Comparison of ENCODE assay signal across 8 cellular contexts in the genomic region with DNA sequence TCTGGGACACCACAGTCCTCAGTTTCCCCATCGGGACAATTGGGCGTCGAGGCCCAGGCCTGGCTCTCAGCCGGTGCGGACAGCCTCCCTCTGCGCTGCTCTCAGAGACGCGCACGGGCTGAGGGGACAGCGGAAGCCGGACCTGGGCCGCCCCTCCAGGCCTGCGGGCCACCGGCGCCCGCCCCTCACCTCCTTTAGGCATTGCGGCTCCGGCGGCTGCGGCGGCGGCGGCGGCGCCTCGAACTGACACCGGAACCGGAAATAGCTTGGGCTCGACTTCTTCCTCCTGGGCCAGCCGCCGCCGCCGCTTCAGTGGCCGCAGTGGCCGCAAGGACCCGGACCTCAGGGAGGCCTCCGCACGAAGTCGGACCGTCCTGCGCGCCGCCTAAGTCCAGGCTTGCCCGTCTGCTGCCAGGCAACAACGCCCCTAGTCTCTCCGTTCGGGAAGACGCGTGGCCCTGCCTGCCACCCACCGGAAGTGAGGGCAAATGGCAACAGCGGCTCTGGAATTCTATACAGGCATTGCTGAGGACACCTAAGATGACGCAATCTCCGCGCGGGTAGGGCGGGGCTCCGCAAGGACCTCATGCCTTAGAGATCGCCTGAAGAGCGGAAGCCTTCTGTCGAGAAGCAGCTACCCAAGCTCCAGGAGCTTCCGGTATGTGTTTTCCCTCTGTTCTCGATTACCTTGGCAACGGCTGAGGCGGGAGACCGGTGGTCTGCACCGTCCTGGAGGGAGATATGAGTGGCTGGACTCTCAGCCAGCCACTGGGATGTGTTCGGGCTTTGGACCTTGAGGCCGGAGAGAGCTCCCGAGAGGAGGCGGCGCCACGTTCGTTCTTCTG. TPM values are rescaled to one million over a fixed set of nuclear protein-coding genes. Genes with fewer than 3 reads are reported as not detected.
DNase-seq lines count a peak whose midpoint lies in the region; ATAC-seq and TF ChIP-seq lines count a peak whose summit lies in the region.

A gene (plus strand): TSS at position 623 of the 845 bp plus-strand sequence. CDS start 2,124 bp downstream, outside the sequence.
A gene with protein sequence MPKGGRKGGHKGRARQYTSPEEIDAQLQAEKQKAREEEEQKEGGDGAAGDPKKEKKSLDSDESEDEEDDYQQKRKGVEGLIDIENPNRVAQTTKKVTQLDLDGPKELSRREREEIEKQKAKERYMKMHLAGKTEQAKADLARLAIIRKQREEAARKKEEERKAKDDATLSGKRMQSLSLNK (minus strand): TSS at position 251 of the 845 bp plus-strand sequence. CDS start 49 bp downstream, at position 202.

- H3K36me3 Mint-ChIP-seq in activated T-cell treated with anti-CD3 and anti-CD28 coated beads, Interleukin-2, amount 50 U/mL, for 24 hours (ENCODE audit: low read depth): peaks cover 91% of the 10 kb centered on the region

- no peaks in the 10 kb centered on the region for H3K9me3 Mint-ChIP-seq in activated T-cell treated with anti-CD3 and anti-CD28 coated beads, Interleukin-2, amount 50 U/mL, for 24 hours

- H3K4me1 ChIP-seq in PC-9 (replicated peaks; ENCODE audit: insufficient read depth) (peaks cover 25% of the 10 kb centered on the region), esophagus (ENCODE audit: control insufficient read depth in 2 of 2, insufficient read depth in 2 of 2, low read length in 1 of 2) (peaks cover 3 to 6% of the 10 kb centered on the region in 2 donors), muscle layer of colon (ENCODE audit: insufficient read depth, low read length) (peaks cover 49% of the 10 kb centered on the region)

- BruUV-seq in PC-9 (replicated peaks; lab: Mats Ljungman, UMichigan): no TSS peak

- H3K36me3 ChIP-seq in PC-9 (ENCODE audit: low read depth): peaks cover 32% of the 10 kb centered on the region
- H3K36me3 ChIP-seq in esophagus (ENCODE audit: control insufficient read depth in 2 of 2, insufficient read depth in 2 of 2, low read length in 1 of 2): peaks cover 3 to 15% of the 10 kb centered on the region in 2 donors
- H3K36me3 ChIP-seq in muscle layer of colon (ENCODE audit: insufficient read depth, low read length): peaks cover 46% of the 10 kb centered on the region

- peak within 1 kb of the TSS; percentile 97 for H3K27ac ChIP-seq in PC-9
- peak within 1 kb of the TSS; percentile 91 to 98 for H3K27ac ChIP-seq in esophagus (ENCODE audit: low read depth in 2 of 2, low read length in 1 of 2)
- H3K27ac ChIP-seq in muscle layer of colon (ENCODE audit: low read depth, low read length): peak within 1 kb of the TSS; percentile 98

- H3K4me1 Mint-ChIP-seq in activated T-cell treated with anti-CD3 and anti-CD28 coated beads, Interleukin-2, amount 50 U/mL, for 24 hours (ENCODE audit: low read depth): peaks cover 63% of the 10 kb centered on the region

- peaks cover 51% of the 10 kb centered on the region for H4K20me1 ChIP-seq in PC-9 (ENCODE audit: insufficient read depth)

- peak within 1 kb of the TSS; percentile 100 for H3K27ac Mint-ChIP-seq in activated T-cell treated with anti-CD3 and anti-CD28 coated beads, Interleukin-2, amount 50 U/mL, for 24 hours

- H3K4me3 ChIP-seq in Jurkat, Clone E6-1 (ENCODE audit: low read length): peak within 1 kb of the TSS; percentile 99
- H3K4me3 ChIP-seq in PC-9: peak within 1 kb of the TSS; percentile 99
- peak within 1 kb of the TSS; percentile 78 to 90 for H3K4me3 ChIP-seq in esophagus (ENCODE audit: low read depth in 1 of 2, low read length in 2 of 2)
- peak within 1 kb of the TSS; percentile 99 for H3K4me3 ChIP-seq in muscle layer of colon (ENCODE audit: low read depth in 1 of 2, low read length in 2 of 2)

- H3K9ac ChIP-seq in muscle layer of colon (ENCODE audit: low read length): peak within 1 kb of the TSS; percentile 99

- H3F3A ChIP-seq in PC-9 (ENCODE audit: insufficient read depth, low read depth): peaks cover 28% of the 10 kb centered on the region

- POLR2A ChIA-PET in PC-9 (lab: Charles Lee; ENCODE audit: unreplicated experiment): interaction anchor here (0.5 to 0.9 kb wide), 12 partner anchors 14 to 1009 kb away, joined by 3 to 24 read pairs (median 6); a partner anchor contains a TSS

- CTCF ChIA-PET in PC-9 (lab: Charles Lee): interaction anchor here (0.6 kb wide), 1 partner anchor 1061 kb away, joined by 4 read pairs; no protein-coding TSS in a partner anchor

- peak within 1 kb of the TSS; percentile 89 for H2AFZ ChIP-seq in PC-9

- H3K27me3 ChIP-seq in PC-9 (ENCODE audit: insufficient read depth, low read depth) (no peaks in the 10 kb centered on the region), esophagus (ENCODE audit: control insufficient read depth in 1 of 2, insufficient read depth in 2 of 2, low read length in 2 of 2) (no peaks in the 10 kb centered on the region), muscle layer of colon (ENCODE audit: control insufficient read depth in 1 of 2, insufficient read depth in 2 of 2, low read length in 2 of 2) (no peaks in the 10 kb centered on the region)

- peaks cover 84% of the 10 kb centered on the region for H3K79me2 ChIP-seq in PC-9 (ENCODE audit: low read depth)

- H3K9me3 ChIP-seq in PC-9 (ENCODE audit: insufficient read depth, low read depth): no peaks in the 10 kb centered on the region
- H3K9me3 ChIP-seq in esophagus (ENCODE audit: control insufficient read depth in 2 of 2, insufficient read depth in 1 of 2, low read depth in 1 of 2, low read length in 1 of 2): no peaks in the 10 kb centered on the region
- no peaks in the 10 kb centered on the region for H3K9me3 ChIP-seq in muscle layer of colon (ENCODE audit: low read length)

- H3K9me2 ChIP-seq in PC-9 (ENCODE audit: insufficient read depth): no peaks in the 10 kb centered on the region

- H3K27me3 Mint-ChIP-seq in activated T-cell treated with anti-CD3 and anti-CD28 coated beads, Interleukin-2, amount 50 U/mL, for 24 hours: no peaks in the 10 kb centered on the region

- H3K4me3 Mint-ChIP-seq in activated T-cell treated with anti-CD3 and anti-CD28 coated beads, Interleukin-2, amount 50 U/mL, for 24 hours: peak within 1 kb of the TSS; percentile 94

- intact Hi-C loops in PC-9 (cut with micrococcal nuclease; ENCODE audit: unreplicated experiment): loop anchor here (1.0 to 2.0 kb wide), 4 partner anchors 30 to 64 kb away; a partner anchor contains a TSS

- peak; percentile 80 for ATAC-seq in GM21619 (IDR thresholded peaks at IDR 0.05; ENCODE audit: unreplicated experiment)

- TF ChIP-seq CTCF in PC-9 (conservative IDR thresholded peaks at IDR 0.05): no peak

- 0% methylated on average over 72 to 73 of the region's 73 CpGs for WGBS in esophagus, 2 donors

- H3K4me2 ChIP-seq in PC-9: peak within 1 kb of the TSS; percentile 98

- DNase-seq in DMS153 (lab: John Stamatoyannopoulos, UW): peak; percentile 90
- peak; percentile 96 for DNase-seq in Jurkat, Clone E6-1 (ENCODE audit: low read depth, low spot score)
- peak; percentile 85 to 95 for DNase-seq in PC-9
- peak; percentile 98 for DNase-seq in activated T-cell treated with anti-CD3 and anti-CD28 coated beads, Interleukin-2, amount 50 U/mL, for 24 hours
- DNase-seq in stimulated activated CD8-positive, alpha-beta memory T cell treated with anti-CD3 and anti-CD28 coated beads, Interleukin-7, amount 100 ng/mL, for 24 hours (ENCODE audit: low read depth): peak; percentile 83

RNA-seq across cellular contexts. Expression of the first gene that starts in this region (rescaled TPM):
- polyA plus RNA-seq in Jurkat, Clone E6-1 (2012; ENCODE audit: insufficient read depth, insufficient read length): 165 TPM
- total RNA-seq in PC-9 (2021): 167 and 178 TPM in 2 replicates
- 100 to 1,000 TPM in 1 of 2 donors, 10 to 100 TPM in 1; 93.8 to 100 TPM for polyA plus RNA-seq in esophagus

RNA-seq across cellular contexts. Expression of the second gene that starts in this region (rescaled TPM):
- polyA plus RNA-seq in Jurkat, Clone E6-1 (2012; ENCODE audit: insufficient read depth, insufficient read length): 281 TPM
- 141 and 180 TPM in 2 replicates for total RNA-seq in PC-9 (2021)
- polyA plus RNA-seq in esophagus: 100 to 1,000 TPM; 110 to 182 TPM

Comparison
In these comparisons a context has a peak if more than half of its experiments do, and no peak if none do; other contexts are left out.
1. Peak in every context shown above with its lines: DNase-seq, ATAC-seq, H3K4me3 ChIP-seq and H3K27ac ChIP-seq.